In the genomic region with DNA sequence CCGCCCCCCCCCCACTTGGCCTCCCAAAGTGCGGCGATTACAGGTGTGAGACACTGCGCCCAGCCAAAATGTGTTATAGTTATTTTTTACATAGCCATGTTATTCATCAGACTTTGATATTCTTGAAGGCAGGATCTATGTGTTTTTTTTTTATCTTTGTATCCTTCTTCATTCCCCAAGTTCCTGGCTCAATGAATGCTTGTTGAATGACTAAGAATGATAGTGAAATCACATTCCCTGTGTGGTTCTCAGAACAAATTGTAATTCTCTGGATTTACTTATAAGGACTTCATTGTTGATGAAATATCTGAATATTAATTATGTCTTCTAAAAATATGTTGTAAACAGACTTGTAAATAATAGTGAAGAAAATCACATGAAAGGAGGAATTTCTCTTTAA, we compare ENCODE assay signal across 31 cellular contexts. TPM values are rescaled to one million over a fixed set of nuclear protein-coding genes. Genes with fewer than 3 reads are reported as not detected.
DNase-seq lines count a peak whose midpoint lies in the region; ATAC-seq, FAIRE-seq and TF ChIP-seq lines count a peak whose summit lies in the region.
"Had no signal": no experiment of that assay in that cellular context is flagged by ENCODE, and none has a peak within 500 bp of the region (broad histone marks: within the 10 kb centered on the region; RNA-seq: fewer than 3 reads in every experiment).

No MANE protein-coding gene starts in this region.

- intact Hi-C loops in psoas muscle (cut with DNase I), result loop anchor here in 1 of 2 donors (5.0 to 10.0 kb wide), 2 partner anchors 105 to 152 kb away; partner anchors contain the start of gene BIRC2

- ATAC-seq in psoas muscle, result no peak
- ATAC-seq: activated T-helper 17 cell treated with anti-CD3 and anti-CD28 coated beads, Interleukin-2, amount 50 U/mL, for 72 hours; body of pancreas; GM12878; mucosa of descending colon; right lobe of liver; WTC11 had no signal

- peaks cover 11% of the 10 kb centered on the region for H3K27me3 Mint-ChIP-seq in HFFc6 (ENCODE audit: insufficient read depth)

- no peak overlapping the region for H2AFZ ChIP-seq in osteoblast (ENCODE audit: low read length)

- H4K20me1 ChIP-seq in osteoblast (ENCODE audit: insufficient read depth, low read length), result no peaks in the 10 kb centered on the region

- H3K4me3 ChIP-seq in astrocyte of the spinal cord (ENCODE audit: low read depth, low read length) (no peak overlapping the region), osteoblast (ENCODE audit: insufficient read depth, low read length) (no peak overlapping the region), psoas muscle (no peak overlapping the region)
- H3K4me3 ChIP-seq: body of pancreas, GM12878, HAP-1, mucosa of descending colon, right lobe of liver, testis had no signal

- no peak overlapping the region for H3K27ac Mint-ChIP-seq in HFFc6
- H3K27ac Mint-ChIP-seq: activated naive CD8-positive, alpha-beta T cell; activated T-helper 17 cell treated with anti-CD3 and anti-CD28 coated beads, Interleukin-2, amount 50 U/mL, for 72 hours; nephron progenitor cell; WTC11 had no signal

- H3K27ac ChIP-seq in osteoblast (ENCODE audit: low read depth, low read length) (no peak overlapping the region), psoas muscle (no peak overlapping the region)
- H3K27ac ChIP-seq: 22Rv1, body of pancreas, HL-60, right lobe of liver, testis had no signal

- FAIRE-seq in RCC 7860 (lab: Jason Lieb, UNC), result no peak
- FAIRE-seq: GM12878 had no signal

- H3K27me3 ChIP-seq in osteoblast (ENCODE audit: insufficient read depth, low read length) (no peaks in the 10 kb centered on the region), psoas muscle (ENCODE audit: insufficient read depth in 3 of 3, low read length in 2 of 3) (peaks cover 0 to 6% (median 0%) of the 10 kb centered on the region in 3 donors)
- H3K27me3 ChIP-seq: body of pancreas, right lobe of liver, testis had no signal

- H3K79me2 ChIP-seq in osteoblast (ENCODE audit: insufficient read depth, low read length), result no peaks in the 10 kb centered on the region

- H3K36me3 Mint-ChIP-seq in HFFc6 (ENCODE audit: low read depth), result no peaks in the 10 kb centered on the region
- H3K36me3 Mint-ChIP-seq: activated naive CD8-positive, alpha-beta T cell; WTC11 had no signal

- peak; percentile 35 for DNase-seq in AG08395 (ENCODE audit: low spot score)
- peak; percentile 10 for DNase-seq in HFFc6
- DNase-seq in astrocyte of the spinal cord (ENCODE audit: low read depth, low spot score), result peak; percentile 39
- DNase-seq in hepatic stellate cell (ENCODE audit: low spot score), result peak; percentile 28
- DNase-seq in osteoblast (ENCODE audit: insufficient read length, low spot score, missing footprints), result no peak
- no peak for DNase-seq in SHP77 (lab: John Stamatoyannopoulos, UW)
- DNase-seq in psoas muscle, result no peak
- no peak for DNase-seq in RCC 7860 (ENCODE audit: low spot score)
- DNase-seq: activated CD4-positive, alpha-beta T cell treated with anti-CD3 and anti-CD28 coated beads, Interleukin-2, amount 50 U/mL, for 4 hours; activated CD8-positive, alpha-beta memory T cell treated with anti-CD3 and anti-CD28 coated beads, Interleukin-2, amount 50 U/mL, for 48 hours; BE2C; body of pancreas; islet precursor cell; mucosa of descending colon; NCI-H2029 treated with DMSO at 0.1 percent for 48 hours; NCI-H82; nephron progenitor cell; right lobe of liver; Right ventricle myocardium superior; stimulated activated CD4-positive, alpha-beta T cell treated with anti-CD3 and anti-CD28 coated beads, Interleukin-4, amount 100 ng/mL, for 4 hours; stimulated activated naive CD4-positive, alpha-beta T cell; T-helper 9 cell; testis had no signal

- H3K36me3 ChIP-seq in osteoblast (ENCODE audit: insufficient read depth, low read length), result no peaks in the 10 kb centered on the region
- no peaks in the 10 kb centered on the region for H3K36me3 ChIP-seq in psoas muscle (ENCODE audit: insufficient read depth in 1 of 2, low read depth in 1 of 2)
- H3K36me3 ChIP-seq: BE2C, HAP-1, right lobe of liver had no signal

- H3K4me2 ChIP-seq in osteoblast (ENCODE audit: insufficient read depth, low read length), result no peak overlapping the region

- H3K4me1 Mint-ChIP-seq in HFFc6 (ENCODE audit: low read depth), result peaks cover 16% of the 10 kb centered on the region

- H3K4me1 ChIP-seq in osteoblast (ENCODE audit: insufficient read depth, low read length), result peaks cover 14% of the 10 kb centered on the region
- H3K4me1 ChIP-seq in psoas muscle, result no peaks in the 10 kb centered on the region
- H3K4me1 ChIP-seq: BE2C, HAP-1, testis had no signal

- in situ Hi-C loops in astrocyte of the spinal cord (cut with HindIII; ENCODE audit: low sequenced_read_pairs), result no loop called here

- H3K4me3 Mint-ChIP-seq in HFFc6, result no peak overlapping the region
- H3K4me3 Mint-ChIP-seq: activated naive CD8-positive, alpha-beta T cell; activated T-helper 17 cell treated with anti-CD3 and anti-CD28 coated beads, Interleukin-2, amount 50 U/mL, for 72 hours; nephron progenitor cell; WTC11 had no signal

- H3K9me3 ChIP-seq in osteoblast (ENCODE audit: low read depth, low read length), result no peaks in the 10 kb centered on the region
- H3K9me3 ChIP-seq in psoas muscle, result no peaks in the 10 kb centered on the region
- H3K9me3 ChIP-seq: BE2C, body of pancreas, HAP-1, mucosa of descending colon, right lobe of liver, testis had no signal

- WGBS in psoas muscle, 3 donors, result 73 to 94% (median 93%) methylated on average over 3 to 4 of the region's 4 CpGs

- TF ChIP-seq CTCF in HFFc6 (IDR thresholded peaks at IDR 0.05) (no peak), astrocyte of the spinal cord (IDR thresholded peaks at IDR 0.05; ENCODE audit: low read depth, low read length) (no peak), osteoblast (IDR thresholded peaks at IDR 0.05; ENCODE audit: extremely low read depth, low read depth, low read length) (no peak), psoas muscle (IDR thresholded peaks at IDR 0.05) (no peak)

- H3K9me3 Mint-ChIP-seq in HFFc6, result no peaks in the 10 kb centered on the region
- H3K9me3 Mint-ChIP-seq: activated T-helper 17 cell treated with anti-CD3 and anti-CD28 coated beads, Interleukin-2, amount 50 U/mL, for 72 hours; nephron progenitor cell; WTC11 had no signal

RNA-seq across cellular contexts. Expression of gene MMP7, which starts 33.5 kb away (rescaled TPM):
- not detected for total RNA-seq in HFFc6 (2021; fragmentation: NEBNext Ultra II Directional; extraction: Animal tissue kit (Norgen Biotek cat#: 25700))
- total RNA-seq in osteoblast (under 0.01 TPM in 1 of 2 replicates, not detected in the other), psoas muscle (not detected)
- polyA plus RNA-seq in psoas muscle, result under 1 TPM in 1 of 3 donors, not detected in 2; 0.31 TPM
- total RNA-seq: activated T-helper 17 cell treated with anti-CD3 and anti-CD28 coated beads, Interleukin-2, amount 50 U/mL, for 72 hours; cerebellum; mucosa of descending colon; Right ventricle myocardium superior had no signal

RNA-seq across cellular contexts. Expression of gene TMEM123, which starts 44.5 kb away (rescaled TPM):
- 100 to 1,000 TPM; 128 to 197 (median 161) TPM for total RNA-seq in HFFc6 (2021; fragmentation: NEBNext Ultra II Directional; extraction: Animal tissue kit (Norgen Biotek cat#: 25700))
- total RNA-seq in osteoblast, result 89.3 and 91.9 TPM in 2 replicates
- 10 to 100 TPM; 16.9 to 42.6 (median 34.3) TPM for total RNA-seq in psoas muscle
- 10 to 100 TPM; 10.8 to 13.1 (median 12.6) TPM for polyA plus RNA-seq in psoas muscle

Comparison
In these comparisons a context has a peak if more than half of its experiments do, and no peak if none do; other contexts are left out.
1. DNase-seq: peak in AG08395 (single experiment), HFFc6 (single experiment), astrocyte of the spinal cord (single experiment) and hepatic stellate cell (single experiment); none in osteoblast (single experiment), SHP77 (0 of 2), psoas muscle (0 of 2) and RCC 7860 (single experiment).